Comparison of ENCODE assay signal across 8 cellular contexts in the genomic region with DNA sequence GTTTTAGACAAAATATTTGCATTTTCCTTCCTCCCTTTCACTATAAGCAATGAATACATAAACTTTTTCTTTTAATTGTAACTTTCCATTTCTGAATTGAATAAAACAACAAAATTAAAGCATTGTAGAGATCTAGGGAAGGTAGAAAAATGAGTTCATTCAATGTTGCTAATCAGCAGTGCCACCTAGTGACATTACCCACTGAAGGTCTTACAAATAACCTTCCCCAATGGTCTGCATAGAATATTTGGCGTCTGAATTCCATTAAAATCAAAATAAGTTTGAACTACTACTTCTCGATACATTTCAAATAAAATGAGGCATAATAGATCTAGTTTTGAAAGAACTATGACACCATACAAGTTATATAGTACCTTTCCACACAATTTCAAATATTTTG. TPM values are rescaled to one million over a fixed set of nuclear protein-coding genes. Genes with fewer than 3 reads are reported as not detected.
DNase-seq lines count a peak whose midpoint lies in the region; ATAC-seq and TF ChIP-seq lines count a peak whose summit lies in the region.

No MANE protein-coding gene starts in this region.

- H3K4me1 ChIP-seq in adipocyte (ENCODE audit: control insufficient read depth, insufficient read depth, low read length) (no peaks in the 10 kb centered on the region), liver (ENCODE audit: control insufficient read depth in 4 of 4, insufficient read depth in 4 of 4, low read length in 3 of 4) (no peaks in the 10 kb centered on the region)

- TF ChIP-seq EP300 in Ishikawa (IDR thresholded peaks at IDR 0.05; ENCODE audit: borderline replicate concordance) = no peak

- TF ChIP-seq CTCF in liver (IDR thresholded peaks at IDR 0.05; ENCODE audit: low read depth, low read length, missing input control) = peak; percentile 16
- no peak for TF ChIP-seq CTCF in coronary artery (IDR thresholded peaks at IDR 0.05)

- H3K4me3 ChIP-seq in adipocyte (ENCODE audit: low read length) = no peak overlapping the region
- H3K4me3 ChIP-seq in liver (ENCODE audit: low read depth in 1 of 3, low read length in 3 of 3) = no peak overlapping the region
- H3K4me3 ChIP-seq in coronary artery = no peak overlapping the region

- no peaks in the 10 kb centered on the region for H3K27me3 ChIP-seq in adipocyte (replicated peaks; ENCODE audit: control insufficient read depth, insufficient read depth, low read length)
- no peaks in the 10 kb centered on the region for H3K27me3 ChIP-seq in liver (ENCODE audit: control insufficient read depth in 4 of 4, insufficient read depth in 4 of 4, low read length in 3 of 4)

- H3K36me3 ChIP-seq in adipocyte (ENCODE audit: control insufficient read depth, insufficient read depth, low read length, severe bottlenecking) (peaks cover 86% of the 10 kb centered on the region), liver (ENCODE audit: control insufficient read depth in 4 of 4, insufficient read depth in 3 of 4, low read depth in 1 of 4, low read length in 3 of 4) (peaks cover 22 to 81% (median 69%) of the 10 kb centered on the region in 4 donors)

- no peak for ATAC-seq in left ventricle myocardium superior

- WGBS in liver = 87% methylated on average over 2 of the region's 2 CpGs

- no peaks in the 10 kb centered on the region for H3K9me3 ChIP-seq in adipocyte (ENCODE audit: control insufficient read depth, low read length)
- no peaks in the 10 kb centered on the region for H3K9me3 ChIP-seq in liver (ENCODE audit: control insufficient read depth in 4 of 4, low read length in 3 of 4)

- intact Hi-C loops in left ventricle myocardium superior (cut with micrococcal nuclease) = no loop called here

- DNase-seq in DMS153 treated with DMSO at 0.1 percent for 48 hours (lab: John Stamatoyannopoulos, UW; ENCODE audit: unreplicated experiment) (peak; percentile 63), adipocyte (ENCODE audit: low read depth) (peak; percentile 67), 8988T (no peak), left ventricle myocardium superior (no peak), coronary artery (ENCODE audit: low spot score) (no peak), epidermal melanocyte (ENCODE audit: insufficient read length, low spot score) (no peak)

- peak; percentile 40 for TF ChIP-seq RAD21 in Ishikawa (IDR thresholded peaks at IDR 0.05; ENCODE audit: low read depth)
- TF ChIP-seq RAD21 in liver (IDR thresholded peaks at IDR 0.05) = peak; percentile 58 to 68

- H3K27ac ChIP-seq in liver (ENCODE audit: low read depth in 1 of 2, low read length in 2 of 2) (no peak overlapping the region), coronary artery (no peak overlapping the region)

- no peak overlapping the region for H3K9ac ChIP-seq in adipocyte (ENCODE audit: low read length)
- no peak overlapping the region for H3K9ac ChIP-seq in liver (ENCODE audit: low read depth in 1 of 2, low read length in 2 of 2)

TF ChIP-seq in Ishikawa, 13 proteins besides CTCF, POLR2A, EP300 and RAD21:
- TF ChIP-seq, protein P1, sequence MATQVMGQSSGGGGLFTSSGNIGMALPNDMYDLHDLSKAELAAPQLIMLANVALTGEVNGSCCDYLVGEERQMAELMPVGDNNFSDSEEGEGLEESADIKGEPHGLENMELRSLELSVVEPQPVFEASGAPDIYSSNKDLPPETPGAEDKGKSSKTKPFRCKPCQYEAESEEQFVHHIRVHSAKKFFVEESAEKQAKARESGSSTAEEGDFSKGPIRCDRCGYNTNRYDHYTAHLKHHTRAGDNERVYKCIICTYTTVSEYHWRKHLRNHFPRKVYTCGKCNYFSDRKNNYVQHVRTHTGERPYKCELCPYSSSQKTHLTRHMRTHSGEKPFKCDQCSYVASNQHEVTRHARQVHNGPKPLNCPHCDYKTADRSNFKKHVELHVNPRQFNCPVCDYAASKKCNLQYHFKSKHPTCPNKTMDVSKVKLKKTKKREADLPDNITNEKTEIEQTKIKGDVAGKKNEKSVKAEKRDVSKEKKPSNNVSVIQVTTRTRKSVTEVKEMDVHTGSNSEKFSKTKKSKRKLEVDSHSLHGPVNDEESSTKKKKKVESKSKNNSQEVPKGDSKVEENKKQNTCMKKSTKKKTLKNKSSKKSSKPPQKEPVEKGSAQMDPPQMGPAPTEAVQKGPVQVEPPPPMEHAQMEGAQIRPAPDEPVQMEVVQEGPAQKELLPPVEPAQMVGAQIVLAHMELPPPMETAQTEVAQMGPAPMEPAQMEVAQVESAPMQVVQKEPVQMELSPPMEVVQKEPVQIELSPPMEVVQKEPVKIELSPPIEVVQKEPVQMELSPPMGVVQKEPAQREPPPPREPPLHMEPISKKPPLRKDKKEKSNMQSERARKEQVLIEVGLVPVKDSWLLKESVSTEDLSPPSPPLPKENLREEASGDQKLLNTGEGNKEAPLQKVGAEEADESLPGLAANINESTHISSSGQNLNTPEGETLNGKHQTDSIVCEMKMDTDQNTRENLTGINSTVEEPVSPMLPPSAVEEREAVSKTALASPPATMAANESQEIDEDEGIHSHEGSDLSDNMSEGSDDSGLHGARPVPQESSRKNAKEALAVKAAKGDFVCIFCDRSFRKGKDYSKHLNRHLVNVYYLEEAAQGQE (IDR thresholded peaks at IDR 0.05; ENCODE audit: low read depth) = no peak
- TF ChIP-seq YY1 (IDR thresholded peaks at IDR 0.05; ENCODE audit: low read depth) = no peak
- TF ChIP-seq CEBPB (IDR thresholded peaks at IDR 0.05) = no peak
- TF ChIP-seq TEAD4 (IDR thresholded peaks at IDR 0.05) = no peak
- TF ChIP-seq, protein P2, sequence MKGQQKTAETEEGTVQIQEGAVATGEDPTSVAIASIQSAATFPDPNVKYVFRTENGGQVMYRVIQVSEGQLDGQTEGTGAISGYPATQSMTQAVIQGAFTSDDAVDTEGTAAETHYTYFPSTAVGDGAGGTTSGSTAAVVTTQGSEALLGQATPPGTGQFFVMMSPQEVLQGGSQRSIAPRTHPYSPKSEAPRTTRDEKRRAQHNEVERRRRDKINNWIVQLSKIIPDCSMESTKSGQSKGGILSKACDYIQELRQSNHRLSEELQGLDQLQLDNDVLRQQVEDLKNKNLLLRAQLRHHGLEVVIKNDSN (IDR thresholded peaks at IDR 0.05) = no peak
- TF ChIP-seq EGR1 (IDR thresholded peaks at IDR 0.05) = no peak

TF ChIP-seq in liver, 16 proteins besides CTCF, POLR2A, EP300 and RAD21:
- TF ChIP-seq, protein P3, sequence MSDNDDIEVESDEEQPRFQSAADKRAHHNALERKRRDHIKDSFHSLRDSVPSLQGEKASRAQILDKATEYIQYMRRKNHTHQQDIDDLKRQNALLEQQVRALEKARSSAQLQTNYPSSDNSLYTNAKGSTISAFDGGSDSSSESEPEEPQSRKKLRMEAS (IDR thresholded peaks at IDR 0.05) = no peak
- TF ChIP-seq, protein P1 (IDR thresholded peaks at IDR 0.05) = no peak
- no peak for TF ChIP-seq NR2F2 (IDR thresholded peaks at IDR 0.05)
- no peak for TF ChIP-seq EGR1 (IDR thresholded peaks at IDR 0.05; ENCODE audit: low read depth in 2 of 2)
- TF ChIP-seq SP1 (IDR thresholded peaks at IDR 0.05) = no peak
- TF ChIP-seq HNF4A (conservative IDR thresholded peaks at IDR 0.05) = no peak

RNA-seq across cellular contexts. Expression of a gene that starts 19.6 kb away (rescaled TPM):
- 100 to 1,000 TPM in 1 of 2 donors, 10 to 100 TPM in 1; 68.3 to 140 TPM for total RNA-seq in liver
- 100 to 1,000 TPM in 1 of 2 donors, 10 to 100 TPM in 1; 99.6 to 145 TPM for polyA plus RNA-seq in liver
- total RNA-seq in left ventricle myocardium superior = 242 TPM

RNA-seq across cellular contexts. Expression of a gene that starts 32.3 kb away (rescaled TPM):
- 10 to 100 TPM; 10.2 to 24.7 TPM for total RNA-seq in liver
- polyA plus RNA-seq in liver = 10 to 100 TPM; 14.5 to 37.3 TPM
- 0.22 TPM for total RNA-seq in left ventricle myocardium superior

Comparison
In these comparisons a context has a peak if more than half of its experiments do, and no peak if none do; other contexts are left out.
1. DNase-seq: peak in DMS153 treated with DMSO at 0.1 percent for 48 hours (single experiment) and adipocyte (single experiment); none in 8988T (single experiment), left ventricle myocardium superior (single experiment), coronary artery (single experiment) and epidermal melanocyte (single experiment).